Comparison of ENCODE assay signal across 1 cellular context in the genomic region with DNA sequence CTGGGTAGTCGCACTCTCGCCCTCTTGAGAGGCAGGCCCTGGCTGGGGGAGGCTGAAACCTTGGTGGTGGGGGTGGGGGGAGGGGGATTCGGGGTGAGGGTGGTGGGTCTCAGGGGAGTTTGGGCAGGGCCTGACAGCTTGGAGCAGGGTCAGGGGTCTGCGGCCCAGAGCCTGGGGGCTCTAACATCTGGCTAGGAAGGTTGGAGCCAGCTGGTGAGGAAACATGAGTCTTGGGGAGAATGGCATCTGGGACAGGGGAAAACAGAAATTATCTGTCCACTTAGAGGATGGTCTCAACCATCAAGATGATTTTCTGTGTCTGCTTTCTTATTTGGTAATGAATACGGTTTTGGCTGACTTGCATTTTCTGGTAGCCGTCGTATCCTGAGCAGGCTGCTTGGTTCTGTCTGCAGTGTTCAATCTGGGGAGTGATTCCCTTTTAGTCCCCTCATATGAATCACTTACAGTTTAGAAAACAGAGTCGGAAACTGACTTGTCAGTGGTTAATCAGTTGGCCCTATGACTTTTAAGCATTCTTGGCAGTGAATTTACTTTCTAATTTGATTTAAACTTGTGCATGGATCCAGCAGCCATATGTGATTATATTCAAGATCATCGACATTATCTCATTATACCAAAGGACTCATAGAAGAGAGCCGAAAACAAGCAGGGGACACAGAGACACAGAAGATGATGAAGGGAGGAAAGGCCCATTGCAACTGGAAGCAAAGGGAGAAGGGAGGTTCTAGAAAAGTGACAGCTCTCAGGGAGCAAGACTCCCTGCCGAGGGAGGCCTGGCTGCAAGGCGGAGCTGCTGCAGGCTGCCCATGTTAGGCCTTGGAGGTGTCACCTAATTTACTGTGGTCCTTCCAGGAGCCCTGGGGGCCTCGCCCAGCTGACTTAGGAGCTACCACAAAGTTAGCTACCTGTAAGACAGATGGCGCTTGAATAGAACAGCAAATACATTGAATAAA.
TF ChIP-seq lines count a peak whose summit lies in the region.

No MANE protein-coding gene starts in this region.

TF ChIP-seq in GM23338, 12 proteins besides CTCF, POLR2A, EP300 and RAD21:
- TF ChIP-seq, protein P1, sequence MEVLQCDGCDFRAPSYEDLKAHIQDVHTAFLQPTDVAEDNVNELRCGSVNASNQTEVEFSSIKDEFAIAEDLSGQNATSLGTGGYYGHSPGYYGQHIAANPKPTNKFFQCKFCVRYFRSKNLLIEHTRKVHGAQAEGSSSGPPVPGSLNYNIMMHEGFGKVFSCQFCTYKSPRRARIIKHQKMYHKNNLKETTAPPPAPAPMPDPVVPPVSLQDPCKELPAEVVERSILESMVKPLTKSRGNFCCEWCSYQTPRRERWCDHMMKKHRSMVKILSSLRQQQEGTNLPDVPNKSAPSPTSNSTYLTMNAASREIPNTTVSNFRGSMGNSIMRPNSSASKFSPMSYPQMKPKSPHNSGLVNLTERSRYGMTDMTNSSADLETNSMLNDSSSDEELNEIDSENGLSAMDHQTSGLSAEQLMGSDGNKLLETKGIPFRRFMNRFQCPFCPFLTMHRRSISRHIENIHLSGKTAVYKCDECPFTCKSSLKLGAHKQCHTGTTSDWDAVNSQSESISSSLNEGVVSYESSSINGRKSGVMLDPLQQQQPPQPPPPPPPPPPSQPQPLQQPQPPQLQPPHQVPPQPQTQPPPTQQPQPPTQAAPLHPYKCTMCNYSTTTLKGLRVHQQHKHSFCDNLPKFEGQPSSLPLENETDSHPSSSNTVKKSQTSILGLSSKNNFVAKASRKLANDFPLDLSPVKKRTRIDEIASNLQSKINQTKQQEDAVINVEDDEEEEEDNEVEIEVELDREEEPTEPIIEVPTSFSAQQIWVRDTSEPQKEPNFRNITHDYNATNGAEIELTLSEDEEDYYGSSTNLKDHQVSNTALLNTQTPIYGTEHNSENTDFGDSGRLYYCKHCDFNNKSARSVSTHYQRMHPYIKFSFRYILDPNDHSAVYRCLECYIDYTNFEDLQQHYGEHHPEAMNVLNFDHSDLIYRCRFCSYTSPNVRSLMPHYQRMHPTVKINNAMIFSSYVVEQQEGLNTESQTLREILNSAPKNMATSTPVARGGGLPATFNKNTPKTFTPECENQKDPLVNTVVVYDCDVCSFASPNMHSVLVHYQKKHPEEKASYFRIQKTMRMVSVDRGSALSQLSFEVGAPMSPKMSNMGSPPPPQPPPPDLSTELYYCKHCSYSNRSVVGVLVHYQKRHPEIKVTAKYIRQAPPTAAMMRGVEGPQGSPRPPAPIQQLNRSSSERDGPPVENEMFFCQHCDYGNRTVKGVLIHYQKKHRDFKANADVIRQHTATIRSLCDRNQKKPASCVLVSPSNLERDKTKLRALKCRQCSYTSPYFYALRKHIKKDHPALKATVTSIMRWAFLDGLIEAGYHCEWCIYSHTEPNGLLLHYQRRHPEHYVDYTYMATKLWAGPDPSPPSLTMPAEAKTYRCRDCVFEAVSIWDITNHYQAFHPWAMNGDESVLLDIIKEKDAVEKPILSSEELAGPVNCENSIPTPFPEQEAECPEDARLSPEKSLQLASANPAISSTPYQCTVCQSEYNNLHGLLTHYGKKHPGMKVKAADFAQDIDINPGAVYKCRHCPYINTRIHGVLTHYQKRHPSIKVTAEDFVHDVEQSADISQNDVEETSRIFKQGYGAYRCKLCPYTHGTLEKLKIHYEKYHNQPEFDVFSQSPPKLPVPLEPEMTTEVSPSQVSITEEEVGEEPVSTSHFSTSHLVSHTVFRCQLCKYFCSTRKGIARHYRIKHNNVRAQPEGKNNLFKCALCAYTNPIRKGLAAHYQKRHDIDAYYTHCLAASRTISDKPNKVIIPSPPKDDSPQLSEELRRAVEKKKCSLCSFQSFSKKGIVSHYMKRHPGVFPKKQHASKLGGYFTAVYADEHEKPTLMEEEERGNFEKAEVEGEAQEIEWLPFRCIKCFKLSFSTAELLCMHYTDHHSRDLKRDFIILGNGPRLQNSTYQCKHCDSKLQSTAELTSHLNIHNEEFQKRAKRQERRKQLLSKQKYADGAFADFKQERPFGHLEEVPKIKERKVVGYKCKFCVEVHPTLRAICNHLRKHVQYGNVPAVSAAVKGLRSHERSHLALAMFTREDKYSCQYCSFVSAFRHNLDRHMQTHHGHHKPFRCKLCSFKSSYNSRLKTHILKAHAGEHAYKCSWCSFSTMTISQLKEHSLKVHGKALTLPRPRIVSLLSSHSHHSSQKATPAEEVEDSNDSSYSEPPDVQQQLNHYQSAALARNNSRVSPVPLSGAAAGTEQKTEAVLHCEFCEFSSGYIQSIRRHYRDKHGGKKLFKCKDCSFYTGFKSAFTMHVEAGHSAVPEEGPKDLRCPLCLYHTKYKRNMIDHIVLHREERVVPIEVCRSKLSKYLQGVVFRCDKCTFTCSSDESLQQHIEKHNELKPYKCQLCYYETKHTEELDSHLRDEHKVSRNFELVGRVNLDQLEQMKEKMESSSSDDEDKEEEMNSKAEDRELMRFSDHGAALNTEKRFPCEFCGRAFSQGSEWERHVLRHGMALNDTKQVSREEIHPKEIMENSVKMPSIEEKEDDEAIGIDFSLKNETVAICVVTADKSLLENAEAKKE (CRISPR knock-in tag; IDR thresholded peaks at IDR 0.05): no peak
- no peak for TF ChIP-seq CREB1 (CRISPR knock-in tag; IDR thresholded peaks at IDR 0.05; ENCODE audit: low read depth)
- TF ChIP-seq EZH2phosphoT487 (IDR thresholded peaks at IDR 0.05; ENCODE audit: unreplicated experiment): no peak
- no peak for TF ChIP-seq JUNB (IDR thresholded peaks at IDR 0.05; ENCODE audit: unreplicated experiment)
- no peak for TF ChIP-seq ZNF114 (CRISPR knock-in tag; IDR thresholded peaks at IDR 0.05)
- TF ChIP-seq POLR2AphosphoS5 (IDR thresholded peaks at IDR 0.05; ENCODE audit: low read depth): no peak
- TF ChIP-seq, protein P2, sequence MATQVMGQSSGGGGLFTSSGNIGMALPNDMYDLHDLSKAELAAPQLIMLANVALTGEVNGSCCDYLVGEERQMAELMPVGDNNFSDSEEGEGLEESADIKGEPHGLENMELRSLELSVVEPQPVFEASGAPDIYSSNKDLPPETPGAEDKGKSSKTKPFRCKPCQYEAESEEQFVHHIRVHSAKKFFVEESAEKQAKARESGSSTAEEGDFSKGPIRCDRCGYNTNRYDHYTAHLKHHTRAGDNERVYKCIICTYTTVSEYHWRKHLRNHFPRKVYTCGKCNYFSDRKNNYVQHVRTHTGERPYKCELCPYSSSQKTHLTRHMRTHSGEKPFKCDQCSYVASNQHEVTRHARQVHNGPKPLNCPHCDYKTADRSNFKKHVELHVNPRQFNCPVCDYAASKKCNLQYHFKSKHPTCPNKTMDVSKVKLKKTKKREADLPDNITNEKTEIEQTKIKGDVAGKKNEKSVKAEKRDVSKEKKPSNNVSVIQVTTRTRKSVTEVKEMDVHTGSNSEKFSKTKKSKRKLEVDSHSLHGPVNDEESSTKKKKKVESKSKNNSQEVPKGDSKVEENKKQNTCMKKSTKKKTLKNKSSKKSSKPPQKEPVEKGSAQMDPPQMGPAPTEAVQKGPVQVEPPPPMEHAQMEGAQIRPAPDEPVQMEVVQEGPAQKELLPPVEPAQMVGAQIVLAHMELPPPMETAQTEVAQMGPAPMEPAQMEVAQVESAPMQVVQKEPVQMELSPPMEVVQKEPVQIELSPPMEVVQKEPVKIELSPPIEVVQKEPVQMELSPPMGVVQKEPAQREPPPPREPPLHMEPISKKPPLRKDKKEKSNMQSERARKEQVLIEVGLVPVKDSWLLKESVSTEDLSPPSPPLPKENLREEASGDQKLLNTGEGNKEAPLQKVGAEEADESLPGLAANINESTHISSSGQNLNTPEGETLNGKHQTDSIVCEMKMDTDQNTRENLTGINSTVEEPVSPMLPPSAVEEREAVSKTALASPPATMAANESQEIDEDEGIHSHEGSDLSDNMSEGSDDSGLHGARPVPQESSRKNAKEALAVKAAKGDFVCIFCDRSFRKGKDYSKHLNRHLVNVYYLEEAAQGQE (IDR thresholded peaks at IDR 0.05; ENCODE audit: unreplicated experiment): no peak
- TF ChIP-seq EZH2 (IDR thresholded peaks at IDR 0.05; ENCODE audit: low read depth, unreplicated experiment): no peak
- TF ChIP-seq NANOG (IDR thresholded peaks at IDR 0.05; ENCODE audit: borderline replicate concordance): no peak
- TF ChIP-seq STAT1 (IDR thresholded peaks at IDR 0.05; ENCODE audit: unreplicated experiment): no peak
- TF ChIP-seq ZNF331 (CRISPR knock-in tag; IDR thresholded peaks at IDR 0.05; ENCODE audit: low read depth): no peak
- TF ChIP-seq, protein P3, sequence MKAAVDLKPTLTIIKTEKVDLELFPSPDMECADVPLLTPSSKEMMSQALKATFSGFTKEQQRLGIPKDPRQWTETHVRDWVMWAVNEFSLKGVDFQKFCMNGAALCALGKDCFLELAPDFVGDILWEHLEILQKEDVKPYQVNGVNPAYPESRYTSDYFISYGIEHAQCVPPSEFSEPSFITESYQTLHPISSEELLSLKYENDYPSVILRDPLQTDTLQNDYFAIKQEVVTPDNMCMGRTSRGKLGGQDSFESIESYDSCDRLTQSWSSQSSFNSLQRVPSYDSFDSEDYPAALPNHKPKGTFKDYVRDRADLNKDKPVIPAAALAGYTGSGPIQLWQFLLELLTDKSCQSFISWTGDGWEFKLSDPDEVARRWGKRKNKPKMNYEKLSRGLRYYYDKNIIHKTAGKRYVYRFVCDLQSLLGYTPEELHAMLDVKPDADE (IDR thresholded peaks at IDR 0.05): no peak
